11 cellular contexts compared by ENCODE assay signal in the genomic region with DNA sequence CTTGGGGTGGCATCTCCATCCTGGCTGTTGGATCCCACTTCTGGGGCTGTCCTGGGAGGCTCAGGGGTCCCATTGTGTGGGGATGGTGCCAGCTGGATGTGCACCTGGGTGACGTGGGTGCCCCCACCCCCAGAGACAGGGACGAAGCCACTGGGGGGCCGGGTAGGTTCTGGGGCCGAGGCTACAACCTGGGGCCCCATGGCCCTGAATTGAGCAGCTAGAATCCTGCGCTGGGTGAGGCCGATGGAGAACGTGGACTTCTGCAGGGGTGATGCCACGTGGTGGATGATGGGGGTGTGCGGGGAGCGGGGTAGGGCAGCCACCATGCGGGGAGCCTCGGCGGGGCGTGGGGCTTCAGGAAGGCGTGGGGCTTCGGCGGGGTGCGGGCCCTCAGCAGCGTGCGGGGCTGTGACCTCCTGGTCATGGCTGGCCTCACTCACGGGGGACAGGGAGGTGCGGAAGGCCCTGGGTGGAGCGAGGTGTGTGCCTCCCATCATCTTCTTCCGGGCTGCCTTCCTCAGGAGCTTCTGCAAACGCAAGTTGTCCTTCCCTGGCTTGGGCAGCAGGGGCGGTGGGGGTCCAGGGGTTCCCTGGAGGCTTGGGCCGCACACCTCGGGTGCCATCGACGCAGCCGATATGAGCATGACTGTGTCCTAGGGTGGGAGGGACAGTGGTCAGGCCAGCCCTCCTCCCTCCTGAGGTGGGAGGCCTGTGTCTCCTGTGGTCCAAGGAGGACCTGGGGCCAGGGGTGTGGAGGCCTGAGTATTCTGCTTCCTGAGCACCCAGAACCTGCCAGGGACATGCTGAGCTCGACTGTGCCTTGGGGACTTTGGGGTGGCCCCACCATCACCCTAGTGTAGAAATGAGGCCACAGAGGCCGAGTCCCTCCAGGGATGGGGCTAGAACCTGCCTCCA. TPM values are rescaled to one million over a fixed set of nuclear protein-coding genes. Genes with fewer than 3 reads are reported as not detected.
DNase-seq lines count a peak whose midpoint lies in the region; ATAC-seq and TF ChIP-seq lines count a peak whose summit lies in the region.
"Had no signal": no experiment of that assay in that cellular context is flagged by ENCODE, and none has a peak within 500 bp of the region (broad histone marks: within the 10 kb centered on the region; RNA-seq: fewer than 3 reads in every experiment).

No MANE protein-coding gene starts in this region.

- H3K14ac ChIP-seq in neuronal stem cell (ENCODE audit: low read length), result peak overlapping the region; percentile 89

- no CpG with 5 or more reads among the region's 33 CpGs for WGBS in neuronal stem cell (ENCODE audit: extremely low coverage in 2 of 2, insufficient read length in 2 of 2, insufficient replicate concordance in 1 of 2), 2 donors

- peaks cover 30% of the 10 kb centered on the region for H3K4me1 Mint-ChIP-seq in activated naive CD4-positive, alpha-beta T cell treated with anti-CD3 and anti-CD28 coated beads, Interleukin-2, amount 50 U/mL, for 24 hours
- H3K4me1 Mint-ChIP-seq: neural crest cell had no signal

- no peak overlapping the region for H2AFZ ChIP-seq in neuronal stem cell (ENCODE audit: low read length)

- peak overlapping the region; percentile 42 for H3K27ac Mint-ChIP-seq in activated naive CD4-positive, alpha-beta T cell treated with anti-CD3 and anti-CD28 coated beads, Interleukin-2, amount 50 U/mL, for 24 hours

- H4K8ac ChIP-seq in neuronal stem cell (ENCODE audit: low read depth, low read length), result no peak overlapping the region

- peak overlapping the region; percentile 60 for H3K9ac ChIP-seq in neuronal stem cell (ENCODE audit: low read depth, low read length, poor library complexity)

- no peak overlapping the region for H2BK120ac ChIP-seq in neuronal stem cell (ENCODE audit: low read depth, low read length)

- no peaks in the 10 kb centered on the region for H3K79me1 ChIP-seq in neuronal stem cell (ENCODE audit: low read depth, low read length)

- peak overlapping the region; percentile 72 for H4K91ac ChIP-seq in neuronal stem cell (ENCODE audit: low read depth, low read length, poor library complexity)

- H3K36me3 Mint-ChIP-seq in activated naive CD4-positive, alpha-beta T cell treated with anti-CD3 and anti-CD28 coated beads, Interleukin-2, amount 50 U/mL, for 24 hours, result peaks cover 2% of the 10 kb centered on the region

- H3K4me1 ChIP-seq in neuronal stem cell (ENCODE audit: control insufficient read depth in 2 of 2, insufficient read depth in 1 of 2, low read depth in 1 of 2, low read length in 2 of 2), result no peaks in the 10 kb centered on the region

- no peak for TF ChIP-seq CTCF in GM10248 (IDR thresholded peaks at IDR 0.05; ENCODE audit: control extremely low read depth, extremely low read depth, low read depth, missing control alignments)

- H3K4ac ChIP-seq in neuronal stem cell (ENCODE audit: low read length), result no peak overlapping the region

- peak overlapping the region; percentile 89 for H3K23ac ChIP-seq in neuronal stem cell (ENCODE audit: low read depth, low read length, poor library complexity)

- no peaks in the 10 kb centered on the region for H3K9me3 ChIP-seq in neuronal stem cell (replicated peaks in 1 of 2; ENCODE audit: control insufficient read depth in 2 of 2, insufficient read depth in 1 of 2, low read depth in 1 of 2, low read length in 2 of 2)

- peaks cover 0 to 25% (median 5%) of the 10 kb centered on the region in 3 experiments for H3K27me3 ChIP-seq in neuronal stem cell (ENCODE audit: control insufficient read depth in 3 of 3, insufficient read depth in 3 of 3, low read depth in 1 of 3, low read length in 3 of 3)

- no peaks in the 10 kb centered on the region for H3K9me3 Mint-ChIP-seq in activated naive CD4-positive, alpha-beta T cell treated with anti-CD3 and anti-CD28 coated beads, Interleukin-2, amount 50 U/mL, for 24 hours

- no peaks in the 10 kb centered on the region for H3K36me3 ChIP-seq in neuronal stem cell (replicated peaks in 1 of 2; ENCODE audit: control insufficient read depth in 2 of 2, insufficient read depth in 2 of 2, low read length in 2 of 2)

- POLR2A ChIA-PET in GM10248 (lab: Yijun Ruan, JAX), result no interaction called here

- ATAC-seq in GM18519 (IDR thresholded peaks at IDR 0.05; ENCODE audit: low FRiP score, unreplicated experiment), result no peak
- ATAC-seq in HG03039 (IDR thresholded peaks at IDR 0.05; ENCODE audit: unreplicated experiment), result no peak

- H2BK12ac ChIP-seq in neuronal stem cell (ENCODE audit: low read length), result peak overlapping the region; percentile 90

- peak overlapping the region; percentile 76 for H3K18ac ChIP-seq in neuronal stem cell (ENCODE audit: low read length)

- peak overlapping the region; percentile 81 for H2BK15ac ChIP-seq in neuronal stem cell (ENCODE audit: low read length)

- H3K4me3 ChIP-seq in neuronal stem cell (ENCODE audit: low read length in 2 of 2), result no peak overlapping the region

- CTCF ChIA-PET in GM10248 (lab: Yijun Ruan, JAX), result interaction anchor here (1.3 to 2.5 kb wide), 4 partner anchors 8 to 196 kb away, joined by 3 to 17 read pairs (median 4); no protein-coding TSS in a partner anchor

- no peak for TF ChIP-seq POLR2A in erythroblast (IDR thresholded peaks at IDR 0.05; ENCODE audit: low read length)

- DNase-seq in AML-193 (lab: John Stamatoyannopoulos, UW), result peak; percentile 19 to 22
- peak; percentile 24 for DNase-seq in GM10248 (ENCODE audit: extremely low spot score)
- DNase-seq in neuronal stem cell (ENCODE audit: low spot score), result no peak
- no peak for DNase-seq in erythroblast (lab: John Stamatoyannopoulos, UW)
- no peak for DNase-seq in NCI-H2029 treated with DMSO at 0.1 percent for 48 hours (lab: John Stamatoyannopoulos, UW)
- DNase-seq: NCI-H1930, SW 1271 had no signal

- no peak overlapping the region for H3K27ac ChIP-seq in neuronal stem cell (replicated peaks; ENCODE audit: low read length)

- peak overlapping the region; percentile 97 for H2AK5ac ChIP-seq in neuronal stem cell (ENCODE audit: low read depth, low read length)

- peak overlapping the region; percentile 45 for H3K4me3 Mint-ChIP-seq in activated naive CD4-positive, alpha-beta T cell treated with anti-CD3 and anti-CD28 coated beads, Interleukin-2, amount 50 U/mL, for 24 hours
- H3K4me3 Mint-ChIP-seq: neural crest cell had no signal

- H3K27me3 Mint-ChIP-seq in activated naive CD4-positive, alpha-beta T cell treated with anti-CD3 and anti-CD28 coated beads, Interleukin-2, amount 50 U/mL, for 24 hours, result no peaks in the 10 kb centered on the region

- H3K4me2 ChIP-seq in neuronal stem cell (ENCODE audit: insufficient read depth, low read length, poor library complexity, severe bottlenecking), result no peak overlapping the region

- peak overlapping the region; percentile 93 for H2BK5ac ChIP-seq in neuronal stem cell (ENCODE audit: low read length)

RNA-seq across cellular contexts. Expression of gene PRR33, which starts 1.5 kb away (rescaled TPM):
- polyA plus RNA-seq in neuronal stem cell (2013, experiment 1 of 2), result not detected
- polyA plus RNA-seq in neuronal stem cell (2013, experiment 2 of 2), result not detected

RNA-seq across cellular contexts. Expression of gene TNNT3, which starts 29.3 kb away (rescaled TPM):
- polyA plus RNA-seq in neuronal stem cell (2013, experiment 1 of 2), result 0.49 TPM
- 0.32 TPM for polyA plus RNA-seq in neuronal stem cell (2013, experiment 2 of 2)

RNA-seq across cellular contexts. Expression of gene LSP1, which starts 37.3 kb away (rescaled TPM):
- polyA plus RNA-seq in neuronal stem cell (2013, experiment 1 of 2), result 0.13 TPM
- polyA plus RNA-seq in neuronal stem cell (2013, experiment 2 of 2), result 0.73 TPM

RNA-seq across cellular contexts. Expression of gene TNNI2, which starts 51.4 kb away (rescaled TPM):
- polyA plus RNA-seq in neuronal stem cell (2013, experiment 1 of 2), result 0.13 TPM
- polyA plus RNA-seq in neuronal stem cell (2013, experiment 2 of 2), result not detected

RNA-seq across cellular contexts. Expression of gene SYT8, which starts 55.4 kb away (rescaled TPM):
- polyA plus RNA-seq in neuronal stem cell (2013, experiment 1 of 2), result not detected
- polyA plus RNA-seq in neuronal stem cell (2013, experiment 2 of 2), result not detected

Comparison
In these comparisons a context has a peak if more than half of its experiments do, and no peak if none do; other contexts are left out.
1. DNase-seq: peak in AML-193 (2 of 2) and GM10248 (single experiment); none in neuronal stem cell (single experiment), erythroblast (0 of 2) and NCI-H2029 treated with DMSO at 0.1 percent for 48 hours (single experiment).